9 cellular contexts compared by ENCODE assay signal in the genomic region with DNA sequence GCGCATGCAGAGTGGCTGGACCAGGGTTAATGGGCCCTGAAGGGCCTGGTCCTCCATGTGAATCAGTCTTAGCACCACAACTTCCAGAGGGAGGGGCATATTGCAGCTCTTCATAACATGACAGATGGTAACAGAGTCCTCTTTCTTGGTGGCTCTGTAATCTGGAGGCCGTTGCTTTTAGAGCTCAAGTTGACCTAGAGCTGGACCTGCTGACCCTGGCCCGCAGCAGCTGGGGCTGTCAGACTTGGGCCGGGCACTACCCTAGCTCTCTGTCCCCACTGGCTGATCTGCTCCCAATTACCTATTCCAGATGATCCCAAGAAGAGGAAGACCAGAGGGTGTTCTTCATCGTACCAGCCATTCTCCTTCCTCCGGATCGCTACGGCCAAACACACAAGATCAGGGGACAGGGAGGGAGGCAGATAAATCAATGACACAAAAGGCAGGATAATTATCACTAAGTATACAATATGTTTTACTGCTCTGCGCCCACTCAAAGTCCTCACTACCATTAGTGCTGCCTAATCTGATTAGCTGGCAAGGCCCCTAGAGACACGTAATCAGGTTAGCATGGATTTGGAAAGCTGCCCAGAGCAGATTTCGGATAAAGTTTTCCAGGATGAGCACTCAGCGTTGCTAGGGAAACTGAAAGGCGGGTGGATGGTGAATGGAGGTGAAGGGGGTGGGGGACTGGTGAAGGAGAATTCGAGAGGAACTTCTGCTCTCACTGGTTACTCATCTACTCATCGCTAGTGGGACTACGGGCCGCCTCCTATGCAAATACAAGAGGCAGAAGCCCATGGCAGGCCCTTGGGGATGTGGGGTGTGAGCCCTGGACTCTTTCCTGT.
DNase-seq lines count a peak whose midpoint lies in the region; ATAC-seq and TF ChIP-seq lines count a peak whose summit lies in the region.
"Had no signal": no experiment of that assay in that cellular context is flagged by ENCODE, and none has a peak within 500 bp of the region (broad histone marks: within the 10 kb centered on the region; RNA-seq: fewer than 3 reads in every experiment).

No MANE protein-coding gene starts in this region.

- no peaks in the 10 kb centered on the region for H3K9me3 Mint-ChIP-seq in T-helper 2 cell treated with Interferon-gamma antibody and Interleukin-4, amounts not matched to agents 5 μg/mL and 100 μg/mL, for 36 hours

- TF ChIP-seq CTCF in epithelial cell of esophagus (IDR thresholded peaks at IDR 0.05; ENCODE audit: insufficient read depth, low read depth, low read length, missing control alignments) = no peak

- no peaks in the 10 kb centered on the region for H3K9me3 ChIP-seq in HAP-1
- H3K9me3 ChIP-seq: colonic mucosa, psoas muscle had no signal

- H3K27me3 Mint-ChIP-seq in T-helper 2 cell treated with Interferon-gamma antibody and Interleukin-4, amounts not matched to agents 5 μg/mL and 100 μg/mL, for 36 hours (ENCODE audit: low read depth) = no peaks in the 10 kb centered on the region

- in situ Hi-C loops in HAP-1 (cut with MboI; ENCODE audit: low sequenced_read_pairs) = no loop called here

- DNase-seq in HAP-1 (ENCODE audit: low spot score in 2 of 2) (peak; percentile 95 to 97), NCI-H524 (lab: John Stamatoyannopoulos, UW) (peak; percentile 99), epithelial cell of esophagus (ENCODE audit: low read depth) (peak; percentile 80), ureter (ENCODE audit: low spot score) (peak; percentile 74), HuH-7 (ENCODE audit: low spot score) (no peak)
- DNase-seq in T-helper 2 cell treated with Interferon-gamma antibody and Interleukin-4, amounts not matched to agents 5 μg/mL and 100 μg/mL, for 36 hours (ENCODE audit: low spot score) = no peak
- DNase-seq: colonic mucosa, psoas muscle had no signal

- H3K4me1 Mint-ChIP-seq in T-helper 2 cell treated with Interferon-gamma antibody and Interleukin-4, amounts not matched to agents 5 μg/mL and 100 μg/mL, for 36 hours (ENCODE audit: low read depth) = no peaks in the 10 kb centered on the region

- H3K27ac Mint-ChIP-seq in T-helper 2 cell treated with Interferon-gamma antibody and Interleukin-4, amounts not matched to agents 5 μg/mL and 100 μg/mL, for 36 hours = no peak overlapping the region

- peaks cover 4% of the 10 kb centered on the region for H3K36me3 Mint-ChIP-seq in T-helper 2 cell treated with Interferon-gamma antibody and Interleukin-4, amounts not matched to agents 5 μg/mL and 100 μg/mL, for 36 hours (ENCODE audit: low read depth)

- H3K4me3 ChIP-seq in HAP-1 (no peak overlapping the region), epithelial cell of esophagus (ENCODE audit: low read length) (no peak overlapping the region)
- H3K4me3 ChIP-seq: colonic mucosa, psoas muscle had no signal

- H3K4me1 ChIP-seq in HAP-1 = peaks cover 13% of the 10 kb centered on the region
- H3K4me1 ChIP-seq: colonic mucosa, psoas muscle had no signal

- ATAC-seq in HG02973 (IDR thresholded peaks at IDR 0.05; ENCODE audit: unreplicated experiment) = no peak

- no peaks in the 10 kb centered on the region for H3K27me3 ChIP-seq in HAP-1 (ENCODE audit: low read depth)
- H3K27me3 ChIP-seq: colonic mucosa had no signal

- H3K36me3 ChIP-seq in HAP-1 (replicated peaks) = peaks cover 17% of the 10 kb centered on the region
- H3K36me3 ChIP-seq: colonic mucosa had no signal

- H3K4me3 Mint-ChIP-seq in T-helper 2 cell treated with Interferon-gamma antibody and Interleukin-4, amounts not matched to agents 5 μg/mL and 100 μg/mL, for 36 hours = no peak overlapping the region

Comparison
In these comparisons a context has a peak if more than half of its experiments do, and no peak if none do; other contexts are left out.
1. DNase-seq: peak in HAP-1 (2 of 2), NCI-H524 (2 of 2), epithelial cell of esophagus (single experiment) and ureter (single experiment); none in HuH-7 (single experiment) and T-helper 2 cell treated with Interferon-gamma antibody and Interleukin-4, amounts not matched to agents 5 μg/mL and 100 μg/mL, for 36 hours (single experiment).